Comparison of ENCODE assay signal across 23 cellular contexts in the genomic region with DNA sequence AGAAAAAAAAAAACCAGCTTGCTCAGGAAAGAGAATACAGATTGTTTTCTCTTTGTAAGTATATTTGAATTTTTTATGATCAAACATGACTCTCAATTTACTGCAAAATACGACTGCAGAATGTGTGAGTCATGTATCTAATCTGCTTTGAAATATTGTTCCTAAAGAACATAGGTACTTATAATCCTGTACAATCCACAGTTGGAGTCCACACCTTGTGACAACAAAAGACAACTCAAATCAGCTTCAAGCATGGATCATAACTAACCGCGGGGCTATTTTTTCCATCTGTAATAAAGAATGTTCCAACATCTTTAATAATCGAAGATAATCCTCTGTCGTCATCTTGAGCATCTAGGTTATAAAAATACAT.
"Had no signal": no experiment of that assay in that cellular context is flagged by ENCODE, and none has a peak within 500 bp of the region (broad histone marks: within the 10 kb centered on the region; RNA-seq: fewer than 3 reads in every experiment).

No MANE protein-coding gene starts in this region.

- H3K36me3 ChIP-seq: adrenal gland, ascending aorta, brain microvascular endothelial cell, heart left ventricle, lower lobe of right lung, neural progenitor cell, spleen, thyroid gland had no signal

- H3K27me3 ChIP-seq: adrenal gland, ascending aorta, brain microvascular endothelial cell, dorsolateral prefrontal cortex, heart left ventricle, neural progenitor cell, spleen, thyroid gland had no signal

- H3K4me2 ChIP-seq: neural progenitor cell had no signal

- H2AFZ ChIP-seq: neural progenitor cell had no signal

- H3K27ac ChIP-seq: adrenal gland, ascending aorta, brain microvascular endothelial cell, dorsolateral prefrontal cortex, heart left ventricle, lower lobe of right lung, neural progenitor cell, thyroid gland had no signal

- H3K9me3 ChIP-seq: adrenal gland, ascending aorta, heart left ventricle, lower lobe of right lung, spleen, thyroid gland had no signal

- ATAC-seq: activated naive CD4-positive, alpha-beta T cell treated with anti-CD3 and anti-CD28 coated beads, Interleukin-2, amount 50 U/mL, for 72 hours; effector memory CD8-positive, alpha-beta T cell; heart left ventricle; left lobe of liver; lower lobe of right lung; naive thymus-derived CD4-positive, alpha-beta T cell had no signal

- H3K9ac ChIP-seq: neural progenitor cell had no signal

- H3K4me3 ChIP-seq: adrenal gland, ascending aorta, dorsolateral prefrontal cortex, heart left ventricle, lower lobe of right lung, neural progenitor cell, spleen, thyroid gland had no signal

- DNase-seq: activated CD4-positive, alpha-beta T cell treated with anti-CD3 and anti-CD28 coated beads for 1 hour; activated CD4-positive, alpha-beta T cell treated with anti-CD3 and anti-CD28 coated beads, Interleukin-2, amount 50 U/mL, for 1 hour; activated gamma-delta T cell treated with Interleukin-2 at 50 U/mL for 16 hours; activated T-cell treated with anti-CD3 and anti-CD28 coated beads, Interleukin-2, amount 50 U/mL, for 1 hour; adrenal gland; brain microvascular endothelial cell; central memory CD4-positive, alpha-beta T cell; dorsolateral prefrontal cortex; effector memory CD8-positive, alpha-beta T cell; heart left ventricle; kidney; lower lobe of right lung; naive thymus-derived CD4-positive, alpha-beta T cell; retina; spleen; stimulated activated CD4-positive, alpha-beta T cell treated with anti-CD3 and anti-CD28 coated beads, Interleukin-4, amount 100 ng/mL, for 1 hour; stimulated activated naive CD4-positive, alpha-beta T cell treated with Interleukin-2 at 50 U/mL for 16 hours; T-helper 1 cell; thyroid gland had no signal
